In the genomic region with DNA sequence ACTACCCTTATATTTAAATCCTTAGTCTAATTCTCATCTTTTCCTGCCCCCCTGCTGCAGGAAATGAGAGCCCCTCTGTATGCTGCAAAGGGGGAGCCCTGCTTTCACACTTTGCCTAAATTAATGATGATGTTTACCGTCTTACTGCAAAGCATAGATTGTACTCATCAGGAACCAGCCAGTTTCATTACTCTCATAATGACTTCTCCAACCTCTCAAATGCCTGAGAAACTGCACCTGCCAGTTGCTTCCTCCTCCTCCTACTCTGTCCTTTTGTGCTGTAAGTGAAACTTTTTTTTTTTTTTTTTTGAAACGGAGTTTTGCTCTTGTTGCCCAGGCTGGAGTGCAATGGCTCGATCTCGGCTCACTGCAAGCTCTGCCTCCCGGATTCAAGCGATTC, we compare ENCODE assay signal across 10 cellular contexts.
A peak's percentile ranks its signal among the peaks of the same experiment; 100 is the strongest.
DNase-seq lines count a peak whose midpoint lies in the region; ATAC-seq and TF ChIP-seq lines count a peak whose summit lies in the region.
"Had no signal": no experiment of that assay in that cellular context is flagged by ENCODE, and none has a peak within 500 bp of the region (broad histone marks: within the 10 kb centered on the region; RNA-seq: fewer than 3 reads in every experiment).

No MANE protein-coding gene starts in this region.

- no peaks in the 10 kb centered on the region for H3K9me3 ChIP-seq in colonic mucosa
- no peaks in the 10 kb centered on the region for H3K9me3 ChIP-seq in effector memory CD4-positive, alpha-beta T cell (ENCODE audit: control insufficient read depth, low read length)

- ATAC-seq in GM18517 (IDR thresholded peaks at IDR 0.05; ENCODE audit: unreplicated experiment) (peak; percentile 88), GM21515 (IDR thresholded peaks at IDR 0.05; ENCODE audit: unreplicated experiment) (peak; percentile 90), HG03442 (IDR thresholded peaks at IDR 0.05; ENCODE audit: unreplicated experiment) (peak; percentile 79)

- intact Hi-C loops in colonic mucosa (cut with DNase I) = no loop called here

- no peak for DNase-seq in colonic mucosa
- no peak for DNase-seq in AG08395 (ENCODE audit: low spot score)
- DNase-seq in 8988T = no peak
- DNase-seq in effector memory CD4-positive, alpha-beta T cell = no peak
- no peak for DNase-seq in NCI-H1092 (lab: John Stamatoyannopoulos, UW)
- DNase-seq: activated CD4-positive, alpha-beta T cell treated with anti-CD3 and anti-CD28 coated beads, Interleukin-2, amount 10 ng/mL, durations not matched to agents 7 days and 5 days; NCI-H187 had no signal

- H3K4me3 ChIP-seq in colonic mucosa = no peak overlapping the region
- no peak overlapping the region for H3K4me3 ChIP-seq in effector memory CD4-positive, alpha-beta T cell (ENCODE audit: insufficient read depth, low read depth, low read length, poor library complexity, severe bottlenecking)

- peak overlapping the region; percentile 78 for H3K27ac ChIP-seq in colonic mucosa
- no peak overlapping the region for H3K27ac ChIP-seq in effector memory CD4-positive, alpha-beta T cell (ENCODE audit: insufficient read depth, low read length, poor library complexity, severe bottlenecking)

- no peak for TF ChIP-seq CTCF in colonic mucosa (IDR thresholded peaks at IDR 0.05)

- H3K36me3 ChIP-seq in colonic mucosa = no peaks in the 10 kb centered on the region
- no peaks in the 10 kb centered on the region for H3K36me3 ChIP-seq in effector memory CD4-positive, alpha-beta T cell (ENCODE audit: control insufficient read depth, insufficient read depth, low read length)

- peak overlapping the region in 1 of 2 donors; percentile 49 for H3K9ac ChIP-seq in colonic mucosa (ENCODE audit: low read depth in 2 of 2, low read length in 2 of 2)

- peaks cover 10% of the 10 kb centered on the region for H3K4me1 ChIP-seq in colonic mucosa
- H3K4me1 ChIP-seq in effector memory CD4-positive, alpha-beta T cell (ENCODE audit: control insufficient read depth, insufficient read depth, low read length, poor library complexity, severe bottlenecking) = no peaks in the 10 kb centered on the region

- H3K27me3 ChIP-seq in colonic mucosa = no peaks in the 10 kb centered on the region
- no peaks in the 10 kb centered on the region for H3K27me3 ChIP-seq in effector memory CD4-positive, alpha-beta T cell (replicated peaks; ENCODE audit: control insufficient read depth, insufficient read depth, low read length, poor library complexity, severe bottlenecking)
